9 cellular contexts compared by ENCODE assay signal in the genomic region with DNA sequence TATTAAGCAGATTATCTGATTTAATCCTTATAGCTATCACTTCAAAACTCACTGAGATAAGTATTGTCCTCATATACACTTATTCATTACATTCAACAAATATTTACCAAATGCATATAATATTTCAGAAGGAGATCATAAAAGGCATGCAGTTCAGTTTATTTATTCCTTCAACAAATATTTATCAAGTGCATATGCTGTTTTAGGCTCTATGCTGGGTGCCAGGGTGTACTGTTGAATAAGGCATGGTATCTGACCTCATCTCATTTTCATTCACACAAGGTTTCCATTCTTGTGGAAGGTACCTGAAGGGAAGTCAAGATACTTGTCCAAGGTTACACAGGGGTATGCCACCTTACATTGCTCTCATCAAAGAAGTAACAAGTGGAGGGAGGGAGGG.
"Had no signal": no experiment of that assay in that cellular context is flagged by ENCODE, and none has a peak within 500 bp of the region (broad histone marks: within the 10 kb centered on the region; RNA-seq: fewer than 3 reads in every experiment).

No MANE protein-coding gene starts in this region.

- H3K4me1 ChIP-seq: HAP-1 had no signal

- H3K4me3 ChIP-seq: HAP-1 had no signal

- DNase-seq: GOT3, H7, HFFc6, KBM-7 had no signal

- H3K36me3 ChIP-seq: HAP-1 had no signal

- H3K9me3 ChIP-seq: HAP-1 had no signal

- ATAC-seq: HCT116, HepG2 had no signal

- H3K27ac ChIP-seq: HL-60, KMS-11 had no signal
